8 cellular contexts compared by ENCODE assay signal in the genomic region with DNA sequence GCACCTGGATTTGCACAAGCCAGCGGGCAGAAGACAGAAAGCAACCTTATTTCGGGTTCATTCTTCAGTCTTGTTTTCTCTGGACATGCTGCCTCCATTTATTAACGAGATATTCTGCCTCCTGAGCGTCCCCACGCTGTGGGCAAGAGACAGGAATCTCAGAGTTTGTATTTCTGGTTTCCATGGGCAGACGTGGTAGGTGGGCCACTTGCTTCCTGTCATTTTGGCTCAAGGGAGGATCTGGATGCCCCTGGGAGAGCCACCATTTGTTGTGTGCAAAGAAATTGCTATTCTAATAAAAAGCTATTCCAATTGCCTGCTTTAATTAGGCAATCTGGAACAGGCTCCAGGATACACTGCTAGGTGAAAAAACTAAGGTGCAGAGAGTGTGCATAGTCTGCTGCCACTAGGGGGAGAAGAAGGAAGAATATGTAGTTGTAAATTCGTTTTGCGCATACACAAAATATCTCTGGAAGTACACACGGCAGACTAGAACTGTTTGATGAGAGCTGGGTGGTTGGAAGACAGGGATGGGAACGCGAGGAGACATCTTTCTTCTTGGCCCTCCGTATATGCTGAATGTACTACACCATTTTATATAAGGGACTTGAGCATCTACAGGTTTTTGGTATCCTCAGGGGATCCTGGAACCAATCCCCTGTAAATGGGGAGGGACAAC. TPM values are rescaled to one million over a fixed set of nuclear protein-coding genes. Genes with fewer than 3 reads are reported as not detected.
DNase-seq lines count a peak whose midpoint lies in the region; ATAC-seq lines count a peak whose summit lies in the region.
"Had no signal": no experiment of that assay in that cellular context is flagged by ENCODE, and none has a peak within 500 bp of the region (broad histone marks: within the 10 kb centered on the region; RNA-seq: fewer than 3 reads in every experiment).

No MANE protein-coding gene starts in this region.

- ATAC-seq in left ventricle myocardium superior (peak; percentile 70), GM19035 (IDR thresholded peaks at IDR 0.05; ENCODE audit: unreplicated experiment) (no peak)
- peak; percentile 67 to 74 for ATAC-seq in stimulated activated naive B cell treated with anti-CD40 and anti-IgM and Interleukin-4, amounts not matched to agents 10 μg/mL and 1 μg/mL and 100 μg/mL, for 72 hours (replicated peaks)

- no peaks in the 10 kb centered on the region for H3K36me3 Mint-ChIP-seq in stimulated activated naive B cell treated with anti-CD40 and anti-IgM and Interleukin-4, amounts not matched to agents 10 μg/mL and 1 μg/mL and 100 μg/mL, for 72 hours
- H3K36me3 Mint-ChIP-seq: activated naive CD4-positive, alpha-beta T cell treated with anti-CD3 and anti-CD28 coated beads, Interleukin-2, amount 50 U/mL, for 24 hours had no signal

- DNase-seq in ELF-1 (ENCODE audit: low read depth, low spot score) (peak; percentile 16), HCEC 1CT (peak; percentile 61), NCI-H345 treated with DMSO at 0.1 percent for 48 hours (lab: John Stamatoyannopoulos, UW; ENCODE audit: unreplicated experiment) (peak; percentile 32), left ventricle myocardium superior (no peak)
- peak; percentile 19 to 30 for DNase-seq in activated CD4-positive, alpha-beta T cell treated with anti-CD3 and anti-CD28 coated beads, Interleukin-2, amount 50 U/mL, for 48 hours
- no peak for DNase-seq in stimulated activated naive B cell treated with anti-CD40 and anti-IgM and Interleukin-4, amounts not matched to agents 10 μg/mL and 1 μg/mL and 100 μg/mL, for 72 hours

- intact Hi-C loops in left ventricle myocardium superior (cut with micrococcal nuclease), result no loop called here

- peaks cover 0 to 9% of the 10 kb centered on the region in 2 donors for H3K27me3 Mint-ChIP-seq in stimulated activated naive B cell treated with anti-CD40 and anti-IgM and Interleukin-4, amounts not matched to agents 10 μg/mL and 1 μg/mL and 100 μg/mL, for 72 hours
- H3K27me3 Mint-ChIP-seq: activated naive CD4-positive, alpha-beta T cell treated with anti-CD3 and anti-CD28 coated beads, Interleukin-2, amount 50 U/mL, for 24 hours had no signal

- H3K9me3 Mint-ChIP-seq in stimulated activated naive B cell treated with anti-CD40 and anti-IgM and Interleukin-4, amounts not matched to agents 10 μg/mL and 1 μg/mL and 100 μg/mL, for 72 hours, result peaks cover 0 to 3% of the 10 kb centered on the region in 2 donors
- H3K9me3 Mint-ChIP-seq: activated naive CD4-positive, alpha-beta T cell treated with anti-CD3 and anti-CD28 coated beads, Interleukin-2, amount 50 U/mL, for 24 hours had no signal

- H3K4me1 Mint-ChIP-seq in stimulated activated naive B cell treated with anti-CD40 and anti-IgM and Interleukin-4, amounts not matched to agents 10 μg/mL and 1 μg/mL and 100 μg/mL, for 72 hours, result peaks cover 0 to 2% of the 10 kb centered on the region in 2 donors

- H3K4me3 Mint-ChIP-seq in stimulated activated naive B cell treated with anti-CD40 and anti-IgM and Interleukin-4, amounts not matched to agents 10 μg/mL and 1 μg/mL and 100 μg/mL, for 72 hours, result no peak overlapping the region
- H3K4me3 Mint-ChIP-seq: activated naive CD4-positive, alpha-beta T cell treated with anti-CD3 and anti-CD28 coated beads, Interleukin-2, amount 50 U/mL, for 24 hours had no signal

- H3K27ac Mint-ChIP-seq in stimulated activated naive B cell treated with anti-CD40 and anti-IgM and Interleukin-4, amounts not matched to agents 10 μg/mL and 1 μg/mL and 100 μg/mL, for 72 hours, result no peak overlapping the region
- H3K27ac Mint-ChIP-seq: activated naive CD4-positive, alpha-beta T cell treated with anti-CD3 and anti-CD28 coated beads, Interleukin-2, amount 50 U/mL, for 24 hours had no signal

RNA-seq across cellular contexts. Expression of gene SLC16A10, which starts 30.1 kb away (rescaled TPM):
- 20.8 TPM for total RNA-seq in left ventricle myocardium superior

Comparison
In these comparisons a context has a peak if more than half of its experiments do, and no peak if none do; other contexts are left out.
1. DNase-seq: peak in ELF-1 (single experiment), HCEC 1CT (single experiment), NCI-H345 treated with DMSO at 0.1 percent for 48 hours (single experiment) and activated CD4-positive, alpha-beta T cell treated with anti-CD3 and anti-CD28 coated beads, Interleukin-2, amount 50 U/mL, for 48 hours (2 of 2); none in left ventricle myocardium superior (single experiment) and stimulated activated naive B cell treated with anti-CD40 and anti-IgM and Interleukin-4, amounts not matched to agents 10 μg/mL and 1 μg/mL and 100 μg/mL, for 72 hours (single experiment).